In genomic region chr21:45982256-45982757, GRCh38 we compare ENCODE assay signal across 8 cellular contexts. TPM values are rescaled to one million over a fixed set of nuclear protein-coding genes. Genes with fewer than 3 reads are reported as not detected.
DNase-seq lines count a peak whose midpoint lies in the region; ATAC-seq lines count a peak whose summit lies in the region.

No MANE protein-coding gene starts in this region.

- intact Hi-C loops in aorta (cut with DNase I), result no loop called here

- H4K8ac ChIP-seq in mesendoderm (ENCODE audit: low read depth, low read length), result no peak overlapping the region

- peak overlapping the region; percentile 25 for H3K4ac ChIP-seq in mesendoderm (ENCODE audit: low read depth, low read length)

- peak overlapping the region; percentile 50 to 72 for H3K4me3 ChIP-seq in duodenal mucosa (ENCODE audit: low read depth in 1 of 2, low read length in 2 of 2)
- peak overlapping the region; percentile 81 for H3K4me3 ChIP-seq in mesendoderm (ENCODE audit: low read length)
- peak overlapping the region; percentile 85 to 97 for H3K4me3 ChIP-seq in aorta (ENCODE audit: low read length in 2 of 2)

- H3K4me1 ChIP-seq in duodenal mucosa (ENCODE audit: control insufficient read depth in 1 of 2, insufficient read depth in 2 of 2, low read length in 2 of 2) (peaks cover 0 to 12% of the 10 kb centered on the region in 2 donors), mesendoderm (ENCODE audit: control insufficient read depth, low read depth, low read length) (no peaks in the 10 kb centered on the region), aorta (ENCODE audit: control insufficient read depth in 1 of 2, insufficient read depth in 2 of 2, low read length in 2 of 2) (no peaks in the 10 kb centered on the region)

- H2BK5ac ChIP-seq in mesendoderm (ENCODE audit: low read length), result no peak overlapping the region

- H2AK5ac ChIP-seq in mesendoderm (ENCODE audit: low read length), result no peak overlapping the region

- peak overlapping the region; percentile 98 for H3K56ac ChIP-seq in mesendoderm (ENCODE audit: low read length)

- H3K79me2 ChIP-seq in mesendoderm (ENCODE audit: control insufficient read depth, insufficient read depth, low read length), result peaks cover 50% of the 10 kb centered on the region

- H3K23ac ChIP-seq in mesendoderm (ENCODE audit: low read length), result peak overlapping the region; percentile 48

- H4K5ac ChIP-seq in mesendoderm (ENCODE audit: low read length), result no peak overlapping the region

- H3K9me3 ChIP-seq in duodenal mucosa (ENCODE audit: control insufficient read depth in 1 of 2, low read length in 2 of 2) (no peaks in the 10 kb centered on the region), aorta (ENCODE audit: control insufficient read depth, low read length) (no peaks in the 10 kb centered on the region)

- WGBS in mesendoderm (ENCODE audit: extremely low coverage, insufficient coverage, low lambda C conversion rate), result no CpG with 5 or more reads among the region's 32 CpGs
- 0 to 1% methylated on average over 30 to 32 of the region's 32 CpGs for WGBS in aorta, 2 donors

- H3K36me3 ChIP-seq in duodenal mucosa (ENCODE audit: control insufficient read depth in 1 of 2, insufficient read depth in 2 of 2, low read length in 2 of 2) (peaks cover 0 to 3% of the 10 kb centered on the region in 2 donors), mesendoderm (ENCODE audit: control insufficient read depth, insufficient read depth, low read length) (peaks cover 21% of the 10 kb centered on the region), aorta (ENCODE audit: control insufficient read depth in 1 of 2, insufficient read depth in 2 of 2, low read length in 1 of 2) (peaks cover 0 to 9% of the 10 kb centered on the region in 2 donors)

- H3K79me1 ChIP-seq in mesendoderm (ENCODE audit: low read length), result peaks cover 25% of the 10 kb centered on the region

- H3K27ac ChIP-seq in duodenal mucosa (ENCODE audit: low read depth, low read length) (peak overlapping the region; percentile 62), mesendoderm (ENCODE audit: low read depth, low read length) (peak overlapping the region; percentile 45), aorta (ENCODE audit: low read depth in 1 of 2, low read length in 2 of 2) (peak overlapping the region; percentile 43 to 61)

- H3K27me3 ChIP-seq in duodenal mucosa (ENCODE audit: control insufficient read depth in 1 of 2, insufficient read depth in 2 of 2, low read length in 2 of 2) (peaks cover 11 to 12% of the 10 kb centered on the region in 2 donors), mesendoderm (ENCODE audit: insufficient read depth, low read length, poor library complexity) (no peaks in the 10 kb centered on the region), aorta (ENCODE audit: control insufficient read depth in 1 of 2, insufficient read depth in 2 of 2, low read length in 1 of 2) (no peaks in the 10 kb centered on the region)

- no peak overlapping the region for H2BK120ac ChIP-seq in mesendoderm (ENCODE audit: low read depth, low read length)

- H3K9ac ChIP-seq in duodenal mucosa (ENCODE audit: low read depth in 1 of 2, low read length in 2 of 2) (peak overlapping the region; percentile 51 to 54), mesendoderm (ENCODE audit: low read length) (peak overlapping the region; percentile 96)

- peak; percentile 16 for DNase-seq in activated naive CD4-positive, alpha-beta T cell treated with anti-CD3 and anti-CD28 coated beads, Interleukin-2, amount 50 U/mL, for 16 hours
- DNase-seq in activated naive CD4-positive, alpha-beta T cell treated with Interleukin-2 at 50 U/mL for 16 hours, result no peak
- DNase-seq in mesendoderm (no peak), aorta (peak; percentile 63 to 84), RPMI8226 (no peak), NCI-H1105 (lab: John Stamatoyannopoulos, UW) (no peak)

- H3K18ac ChIP-seq in mesendoderm (ENCODE audit: low read length), result peak overlapping the region; percentile 83

- peak; percentile 21 for ATAC-seq in aorta (ENCODE audit: low FRiP score)
- ATAC-seq in HG03442 (IDR thresholded peaks at IDR 0.05; ENCODE audit: unreplicated experiment), result no peak

- no peak overlapping the region for H2BK15ac ChIP-seq in mesendoderm (replicated peaks; ENCODE audit: low read depth)

- peak overlapping the region; percentile 80 for H3K4me2 ChIP-seq in mesendoderm (ENCODE audit: low read length)

RNA-seq across cellular contexts. Expression of gene COL6A1, which starts 0.7 kb away (rescaled TPM):
- polyA plus RNA-seq in mesendoderm (2013, experiment 1 of 2), result 187 TPM
- polyA plus RNA-seq in mesendoderm (2013, experiment 2 of 2), result 175 TPM
- 100 to 1,000 TPM; 458 to 593 TPM for total RNA-seq in aorta
- 1,000 to 10,000 TPM in 1 of 2 donors, 100 to 1,000 TPM in 1; 156 to 1,773 TPM for polyA plus RNA-seq in aorta

Comparison
In these comparisons a context has a peak if more than half of its experiments do, and no peak if none do; other contexts are left out.
1. DNase-seq: peak in activated naive CD4-positive, alpha-beta T cell treated with anti-CD3 and anti-CD28 coated beads, Interleukin-2, amount 50 U/mL, for 16 hours (single experiment) and aorta (2 of 2); none in activated naive CD4-positive, alpha-beta T cell treated with Interleukin-2 at 50 U/mL for 16 hours (single experiment), mesendoderm (single experiment), RPMI8226 (single experiment) and NCI-H1105 (single experiment).
2. Peak in every context shown above with its lines, with median percentiles within 50 percentile points of each other: H3K27ac ChIP-seq and H3K4me3 ChIP-seq.